ENCODE assay signal across 15 cellular contexts in the genomic region with DNA sequence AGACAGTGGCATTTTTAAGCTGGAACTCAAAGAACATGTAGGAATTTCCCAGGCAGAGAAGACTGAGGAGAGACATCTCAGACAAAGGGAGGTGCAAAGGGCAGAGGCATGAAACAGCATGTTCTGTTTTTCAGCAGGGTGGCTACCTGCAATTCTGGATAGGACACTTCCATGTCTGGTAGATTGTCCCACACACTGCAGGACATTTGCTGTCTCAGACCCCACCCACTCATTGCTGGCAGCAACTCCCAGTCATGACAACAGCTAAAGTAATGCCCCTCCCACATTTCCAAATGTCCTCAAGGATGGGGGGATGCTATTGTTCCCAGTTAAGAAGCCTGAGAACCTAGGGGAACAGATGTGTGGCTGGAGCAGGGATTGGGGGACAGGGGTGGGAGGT. TPM values are rescaled to one million over a fixed set of nuclear protein-coding genes. Genes with fewer than 3 reads are reported as not detected.
DNase-seq lines count a peak whose midpoint lies in the region; ATAC-seq lines count a peak whose summit lies in the region.
"Had no signal": no experiment of that assay in that cellular context is flagged by ENCODE, and none has a peak within 500 bp of the region (broad histone marks: within the 10 kb centered on the region; RNA-seq: fewer than 3 reads in every experiment).

No MANE protein-coding gene starts in this region.

- no peak for DNase-seq in stimulated activated naive CD8-positive, alpha-beta T cell treated with anti-CD3 and anti-CD28 coated beads, Interleukin-15, Interleukin-2, amounts not matched to agents 100 U/mL and 50 U/mL, for 24 hours
- DNase-seq in activated T-helper 1 cell treated with anti-CD3 and anti-CD28 coated beads, Interleukin-12 subunit alpha, Interleukin-12 subunit beta, Interleukin-2, Interleukin-4 antibody, amounts not matched to agents 30 ng/mL and 10 ng/mL and 1 ng/mL, durations not matched to agents 14 hours and 24 hours and 36 hours (ENCODE audit: low spot score): no peak
- DNase-seq in immature natural killer cell: no peak
- DNase-seq in GDM1 (lab: John Stamatoyannopoulos, UW): no peak
- DNase-seq: AML-193; kidney glomerular epithelial cell; midbrain; NCI-H2029 treated with DMSO at 0.1 percent for 48 hours; NCI-H510A; SHP77 treated with DMSO at 0.1 percent for 48 hours; stimulated activated CD4-positive, alpha-beta T cell treated with anti-CD3 and anti-CD28 coated beads, Interleukin-1b, Interleukin-23, amount 100 ng/mL, for 48 hours; T-helper 9 cell had no signal

- peaks cover 97% of the 10 kb centered on the region for H3K4me1 Mint-ChIP-seq in stimulated activated naive CD8-positive, alpha-beta T cell treated with anti-CD3 and anti-CD28 coated beads, Interleukin-15, Interleukin-2, amounts not matched to agents 100 ng/mL and 50 ng/mL, for 24 hours (ENCODE audit: low read depth)
- H3K4me1 Mint-ChIP-seq in activated T-helper 1 cell treated with anti-CD3 and anti-CD28 coated beads, Interleukin-12 subunit alpha, Interleukin-12 subunit beta, Interleukin-2, Interleukin-4 antibody, amounts not matched to agents 30 ng/mL and 10 ng/mL and 1 ng/mL, durations not matched to agents 14 hours and 24 hours and 36 hours (ENCODE audit: low read depth): peaks cover 89% of the 10 kb centered on the region
- H3K4me1 Mint-ChIP-seq in immature natural killer cell: peaks cover 94 to 100% of the 10 kb centered on the region in 2 donors

- H3K27ac Mint-ChIP-seq in stimulated activated naive CD8-positive, alpha-beta T cell treated with anti-CD3 and anti-CD28 coated beads, Interleukin-15, Interleukin-2, amounts not matched to agents 100 ng/mL and 50 ng/mL, for 24 hours: peak overlapping the region; percentile 92
- peak overlapping the region; percentile 90 for H3K27ac Mint-ChIP-seq in activated T-helper 1 cell treated with anti-CD3 and anti-CD28 coated beads, Interleukin-12 subunit alpha, Interleukin-12 subunit beta, Interleukin-2, Interleukin-4 antibody, amounts not matched to agents 30 ng/mL and 10 ng/mL and 1 ng/mL, durations not matched to agents 14 hours and 24 hours and 36 hours
- H3K27ac Mint-ChIP-seq in immature natural killer cell: peak overlapping the region; percentile 37 to 93 (median 72)

- no peaks in the 10 kb centered on the region for H3K9me3 Mint-ChIP-seq in stimulated activated naive CD8-positive, alpha-beta T cell treated with anti-CD3 and anti-CD28 coated beads, Interleukin-15, Interleukin-2, amounts not matched to agents 100 ng/mL and 50 ng/mL, for 24 hours
- no peaks in the 10 kb centered on the region for H3K9me3 Mint-ChIP-seq in activated T-helper 1 cell treated with anti-CD3 and anti-CD28 coated beads, Interleukin-12 subunit alpha, Interleukin-12 subunit beta, Interleukin-2, Interleukin-4 antibody, amounts not matched to agents 30 ng/mL and 10 ng/mL and 1 ng/mL, durations not matched to agents 14 hours and 24 hours and 36 hours
- H3K9me3 Mint-ChIP-seq in immature natural killer cell: no peaks in the 10 kb centered on the region

- no peak for ATAC-seq in stimulated activated naive CD8-positive, alpha-beta T cell treated with anti-CD3 and anti-CD28 coated beads, Interleukin-15, Interleukin-2, amounts not matched to agents 100 U/mL and 50 U/mL, for 24 hours
- ATAC-seq in GM18870 (IDR thresholded peaks at IDR 0.05; ENCODE audit: unreplicated experiment): no peak
- no peak for ATAC-seq in HG03565 (IDR thresholded peaks at IDR 0.05; ENCODE audit: unreplicated experiment)

- H3K4me3 Mint-ChIP-seq in stimulated activated naive CD8-positive, alpha-beta T cell treated with anti-CD3 and anti-CD28 coated beads, Interleukin-15, Interleukin-2, amounts not matched to agents 100 ng/mL and 50 ng/mL, for 24 hours: no peak overlapping the region
- no peak overlapping the region for H3K4me3 Mint-ChIP-seq in activated T-helper 1 cell treated with anti-CD3 and anti-CD28 coated beads, Interleukin-12 subunit alpha, Interleukin-12 subunit beta, Interleukin-2, Interleukin-4 antibody, amounts not matched to agents 30 ng/mL and 10 ng/mL and 1 ng/mL, durations not matched to agents 14 hours and 24 hours and 36 hours
- peak overlapping the region in 4 of 5 donors; percentile 5 to 53 (median 36) for H3K4me3 Mint-ChIP-seq in immature natural killer cell

- peaks cover 22% of the 10 kb centered on the region for H3K36me3 Mint-ChIP-seq in stimulated activated naive CD8-positive, alpha-beta T cell treated with anti-CD3 and anti-CD28 coated beads, Interleukin-15, Interleukin-2, amounts not matched to agents 100 ng/mL and 50 ng/mL, for 24 hours (ENCODE audit: low read depth)
- peaks cover 33% of the 10 kb centered on the region for H3K36me3 Mint-ChIP-seq in activated T-helper 1 cell treated with anti-CD3 and anti-CD28 coated beads, Interleukin-12 subunit alpha, Interleukin-12 subunit beta, Interleukin-2, Interleukin-4 antibody, amounts not matched to agents 30 ng/mL and 10 ng/mL and 1 ng/mL, durations not matched to agents 14 hours and 24 hours and 36 hours (ENCODE audit: low read depth)
- H3K36me3 Mint-ChIP-seq in immature natural killer cell: no peaks in the 10 kb centered on the region

- intact Hi-C loops in activated T-helper 1 cell treated with anti-CD3 and anti-CD28 coated beads, Interleukin-12 subunit alpha, Interleukin-12 subunit beta, Interleukin-2, Interleukin-4 antibody, amounts not matched to agents 30 ng/mL and 10 ng/mL and 1 ng/mL, durations not matched to agents 14 hours and 24 hours and 36 hours (cut with micrococcal nuclease): loop anchor here (1.0 kb wide), 2 partner anchors 11 to 17 kb away; no protein-coding TSS in a partner anchor

- no peaks in the 10 kb centered on the region for H3K27me3 Mint-ChIP-seq in stimulated activated naive CD8-positive, alpha-beta T cell treated with anti-CD3 and anti-CD28 coated beads, Interleukin-15, Interleukin-2, amounts not matched to agents 100 ng/mL and 50 ng/mL, for 24 hours
- H3K27me3 Mint-ChIP-seq in activated T-helper 1 cell treated with anti-CD3 and anti-CD28 coated beads, Interleukin-12 subunit alpha, Interleukin-12 subunit beta, Interleukin-2, Interleukin-4 antibody, amounts not matched to agents 30 ng/mL and 10 ng/mL and 1 ng/mL, durations not matched to agents 14 hours and 24 hours and 36 hours (ENCODE audit: insufficient read depth): no peaks in the 10 kb centered on the region
- H3K27me3 Mint-ChIP-seq in immature natural killer cell (ENCODE audit: low read depth in 3 of 3): no peaks in the 10 kb centered on the region

RNA-seq across cellular contexts. Expression of a gene that starts 40.8 kb away (rescaled TPM):
- total RNA-seq in activated T-helper 1 cell treated with anti-CD3 and anti-CD28 coated beads, Interleukin-12 subunit alpha, Interleukin-12 subunit beta, Interleukin-2, Interleukin-4 antibody, amounts not matched to agents 30 ng/mL and 10 ng/mL and 1 ng/mL, durations not matched to agents 14 hours and 24 hours and 36 hours: 153 and 159 TPM in 2 replicates
- polyA plus RNA-seq in immature natural killer cell: 100 to 1,000 TPM in 1 of 3 donors, 10 to 100 TPM in 2; 58.0 to 125 (median 65.6) TPM

Comparison
In these comparisons a context has a peak if more than half of its experiments do, and no peak if none do; other contexts are left out.
1. H3K4me3 Mint-ChIP-seq: peak in immature natural killer cell (4 of 5); none in stimulated activated naive CD8-positive, alpha-beta T cell treated with anti-CD3 and anti-CD28 coated beads, Interleukin-15, Interleukin-2, amounts not matched to agents 100 ng/mL and 50 ng/mL, for 24 hours (single experiment) and activated T-helper 1 cell treated with anti-CD3 and anti-CD28 coated beads, Interleukin-12 subunit alpha, Interleukin-12 subunit beta, Interleukin-2, Interleukin-4 antibody, amounts not matched to agents 30 ng/mL and 10 ng/mL and 1 ng/mL, durations not matched to agents 14 hours and 24 hours and 36 hours (single experiment).
2. Peak in every context shown above with its lines, with median percentiles within 50 percentile points of each other: H3K27ac Mint-ChIP-seq.